21 cellular contexts compared by ENCODE assay signal in genomic region chr17:11719203-11719602, GRCh38.
"Had no signal": no experiment of that assay in that cellular context is flagged by ENCODE, and none has a peak within 500 bp of the region (broad histone marks: within the 10 kb centered on the region; RNA-seq: fewer than 3 reads in every experiment).

No MANE protein-coding gene starts in this region.

- H3K79me2 ChIP-seq: hepatocyte had no signal

- DNase-seq: cerebellar nuclear complex; colonic mucosa; cortex of kidney; effector CD8-positive, alpha-beta T cell; effector memory CD8-positive, alpha-beta T cell; endodermal cell; erythroblast; foreskin keratinocyte; heart left ventricle; left cardiac atrium; left lung; left ventricle myocardium superior; lower lobe of right lung; mesenchymal stem cell; mucosa of descending colon had no signal

- H3K4me1 ChIP-seq: colonic mucosa, foreskin keratinocyte, gastroesophageal sphincter, heart left ventricle, left lung, lower lobe of right lung had no signal

- H3K4me2 ChIP-seq: hepatocyte had no signal

- H3K36me3 ChIP-seq: colonic mucosa, gastroesophageal sphincter, heart left ventricle, left lung, lower lobe of right lung had no signal

- FAIRE-seq: endometrium, frontal cortex, islet of Langerhans had no signal

- H3K27ac ChIP-seq: colonic mucosa, epithelial cell of prostate, foreskin keratinocyte, gastroesophageal sphincter, heart left ventricle, hepatocyte, left lung, lower lobe of right lung had no signal

- H3K27me3 ChIP-seq: colonic mucosa, foreskin keratinocyte, heart left ventricle, hepatocyte, left lung had no signal

- ATAC-seq: effector memory CD8-positive, alpha-beta T cell; foreskin keratinocyte; heart left ventricle; left cardiac atrium; left ventricle myocardium superior; mucosa of descending colon had no signal

- H2AFZ ChIP-seq: hepatocyte had no signal

- H3K9me3 ChIP-seq: colonic mucosa, gastroesophageal sphincter, heart left ventricle, left lung, lower lobe of right lung, mucosa of descending colon had no signal

- H3K4me3 ChIP-seq: colonic mucosa, gastroesophageal sphincter, heart left ventricle, hepatocyte, left lung, lower lobe of right lung, mucosa of descending colon had no signal
